Comparison of ENCODE assay signal across 29 cellular contexts in genomic region chr9:31601666-31602065, GRCh38.
"Had no signal": no experiment of that assay in that cellular context is flagged by ENCODE, and none has a peak within 500 bp of the region (broad histone marks: within the 10 kb centered on the region; RNA-seq: fewer than 3 reads in every experiment).

No MANE protein-coding gene starts in this region.

- H3K27me3 ChIP-seq: ascending aorta, breast epithelium, cardiac muscle cell, colonic mucosa, dorsolateral prefrontal cortex, heart left ventricle had no signal

- H3K4me1 ChIP-seq: ascending aorta, breast epithelium, colonic mucosa, heart left ventricle had no signal

- H3K9me3 ChIP-seq: ascending aorta, breast epithelium, colonic mucosa, heart left ventricle had no signal

- H3K27ac Mint-ChIP-seq: activated CD4-positive, alpha-beta memory T cell treated with anti-CD3 and anti-CD28 coated beads, Interleukin-2, amount 10 ng/mL, durations not matched to agents 7 days and 5 days; activated CD4-positive, alpha-beta T cell treated with anti-CD3 and anti-CD28 coated beads, Interleukin-2, amount 10 ng/mL, durations not matched to agents 7 days and 5 days; activated naive CD4-positive, alpha-beta T cell treated with anti-CD3 and anti-CD28 coated beads, Interleukin-2, amount 10 ng/mL, durations not matched to agents 7 days and 5 days; activated naive CD4-positive, alpha-beta T cell treated with anti-CD3 and anti-CD28 coated beads, Interleukin-2, amount 50 U/mL, for 72 hours; activated naive CD8-positive, alpha-beta T cell treated with anti-CD3 and anti-CD28 coated beads, Interleukin-2, amount 10 ng/mL, durations not matched to agents 7 days and 5 days; activated T-cell treated with anti-CD3 and anti-CD28 coated beads, Interleukin-2, amount 50 U/mL, for 24 hours; activated T-cell treated with anti-CD3 and anti-CD28 coated beads, Interleukin-2, amount 50 U/mL, for 72 hours; brain; endodermal cell; WTC11 had no signal

- ATAC-seq: activated naive CD4-positive, alpha-beta T cell treated with anti-CD3 and anti-CD28 coated beads, Interleukin-2, amount 50 U/mL, for 72 hours; activated T-cell treated with anti-CD3 and anti-CD28 coated beads, Interleukin-2, amount 50 U/mL, for 72 hours; esophagus mucosa; heart left ventricle; WTC11 had no signal

- H3K4me3 ChIP-seq: ascending aorta, breast epithelium, cardiac muscle cell, colonic mucosa, dorsolateral prefrontal cortex, heart left ventricle had no signal

- H3K36me3 ChIP-seq: ascending aorta, breast epithelium, cardiac muscle cell, colonic mucosa, heart left ventricle had no signal

- DNase-seq: activated CD4-positive, alpha-beta memory T cell treated with anti-CD3 and anti-CD28 coated beads, Interleukin-2, amount 10 ng/mL, durations not matched to agents 7 days and 5 days; activated CD4-positive, alpha-beta T cell treated with anti-CD3 and anti-CD28 coated beads for 1 hour; activated CD4-positive, alpha-beta T cell treated with anti-CD3 and anti-CD28 coated beads for 4 hours; activated CD4-positive, alpha-beta T cell treated with anti-CD3 and anti-CD28 coated beads, Interleukin-2, amount 10 ng/mL, durations not matched to agents 7 days and 5 days; activated CD4-positive, alpha-beta T cell treated with anti-CD3 and anti-CD28 coated beads, Interleukin-2, amount 50 U/mL, for 4 hours; activated CD8-positive, alpha-beta memory T cell treated with anti-CD3 and anti-CD28 coated beads, Interleukin-2, amount 50 U/mL, for 48 hours; activated gamma-delta T cell; activated naive CD4-positive, alpha-beta T cell; activated naive CD4-positive, alpha-beta T cell treated with anti-CD3 and anti-CD28 coated beads, Interleukin-2, amount 10 ng/mL, durations not matched to agents 7 days and 5 days; activated naive CD8-positive, alpha-beta T cell treated with anti-CD3 and anti-CD28 coated beads, Interleukin-2, amount 10 ng/mL, durations not matched to agents 7 days and 5 days; activated T-cell treated with anti-CD3 and anti-CD28 coated beads for 4 hours; activated T-cell treated with anti-CD3 and anti-CD28 coated beads, Interleukin-2, amount 50 U/mL, for 24 hours; activated T-cell treated with anti-CD3 and anti-CD28 coated beads, Interleukin-2, amount 50 U/mL, for 72 hours; central memory CD4-positive, alpha-beta T cell; cerebellar nuclear complex; colonic mucosa; dorsolateral prefrontal cortex; effector memory CD4-positive, alpha-beta T cell; endodermal cell; glutamatergic neuron; heart left ventricle; T-helper 2 cell had no signal

- H3K36me3 Mint-ChIP-seq: activated naive CD4-positive, alpha-beta T cell treated with anti-CD3 and anti-CD28 coated beads, Interleukin-2, amount 10 ng/mL, durations not matched to agents 7 days and 5 days; activated naive CD8-positive, alpha-beta T cell treated with anti-CD3 and anti-CD28 coated beads, Interleukin-2, amount 10 ng/mL, durations not matched to agents 7 days and 5 days; brain; WTC11 had no signal

- H3K27me3 Mint-ChIP-seq: activated CD4-positive, alpha-beta memory T cell treated with anti-CD3 and anti-CD28 coated beads, Interleukin-2, amount 10 ng/mL, durations not matched to agents 7 days and 5 days; activated CD4-positive, alpha-beta T cell treated with anti-CD3 and anti-CD28 coated beads, Interleukin-2, amount 10 ng/mL, durations not matched to agents 7 days and 5 days; activated naive CD4-positive, alpha-beta T cell treated with anti-CD3 and anti-CD28 coated beads, Interleukin-2, amount 10 ng/mL, durations not matched to agents 7 days and 5 days; activated naive CD8-positive, alpha-beta T cell treated with anti-CD3 and anti-CD28 coated beads, Interleukin-2, amount 10 ng/mL, durations not matched to agents 7 days and 5 days; activated T-cell treated with anti-CD3 and anti-CD28 coated beads, Interleukin-2, amount 50 U/mL, for 24 hours; brain had no signal

- H3K4me3 Mint-ChIP-seq: activated CD4-positive, alpha-beta memory T cell treated with anti-CD3 and anti-CD28 coated beads, Interleukin-2, amount 10 ng/mL, durations not matched to agents 7 days and 5 days; activated CD4-positive, alpha-beta T cell treated with anti-CD3 and anti-CD28 coated beads, Interleukin-2, amount 10 ng/mL, durations not matched to agents 7 days and 5 days; activated naive CD4-positive, alpha-beta T cell treated with anti-CD3 and anti-CD28 coated beads, Interleukin-2, amount 10 ng/mL, durations not matched to agents 7 days and 5 days; activated naive CD8-positive, alpha-beta T cell treated with anti-CD3 and anti-CD28 coated beads, Interleukin-2, amount 10 ng/mL, durations not matched to agents 7 days and 5 days; activated T-cell treated with anti-CD3 and anti-CD28 coated beads, Interleukin-2, amount 50 U/mL, for 24 hours; activated T-cell treated with anti-CD3 and anti-CD28 coated beads, Interleukin-2, amount 50 U/mL, for 72 hours; brain; endodermal cell; WTC11 had no signal

- H3K4me1 Mint-ChIP-seq: activated CD4-positive, alpha-beta memory T cell treated with anti-CD3 and anti-CD28 coated beads, Interleukin-2, amount 10 ng/mL, durations not matched to agents 7 days and 5 days; brain; endodermal cell had no signal

- H3K9me3 Mint-ChIP-seq: activated CD4-positive, alpha-beta memory T cell treated with anti-CD3 and anti-CD28 coated beads, Interleukin-2, amount 10 ng/mL, durations not matched to agents 7 days and 5 days; activated CD4-positive, alpha-beta T cell treated with anti-CD3 and anti-CD28 coated beads, Interleukin-2, amount 10 ng/mL, durations not matched to agents 7 days and 5 days; activated naive CD4-positive, alpha-beta T cell treated with anti-CD3 and anti-CD28 coated beads, Interleukin-2, amount 10 ng/mL, durations not matched to agents 7 days and 5 days; activated naive CD4-positive, alpha-beta T cell treated with anti-CD3 and anti-CD28 coated beads, Interleukin-2, amount 50 U/mL, for 72 hours; activated naive CD8-positive, alpha-beta T cell treated with anti-CD3 and anti-CD28 coated beads, Interleukin-2, amount 10 ng/mL, durations not matched to agents 7 days and 5 days; activated T-cell treated with anti-CD3 and anti-CD28 coated beads, Interleukin-2, amount 50 U/mL, for 24 hours; brain; endodermal cell; WTC11 had no signal

- H3K27ac ChIP-seq: ascending aorta, breast epithelium, cardiac muscle cell, colonic mucosa, dorsolateral prefrontal cortex, heart left ventricle had no signal
